Comparison of ENCODE assay signal across 2 cellular contexts in the genomic region with DNA sequence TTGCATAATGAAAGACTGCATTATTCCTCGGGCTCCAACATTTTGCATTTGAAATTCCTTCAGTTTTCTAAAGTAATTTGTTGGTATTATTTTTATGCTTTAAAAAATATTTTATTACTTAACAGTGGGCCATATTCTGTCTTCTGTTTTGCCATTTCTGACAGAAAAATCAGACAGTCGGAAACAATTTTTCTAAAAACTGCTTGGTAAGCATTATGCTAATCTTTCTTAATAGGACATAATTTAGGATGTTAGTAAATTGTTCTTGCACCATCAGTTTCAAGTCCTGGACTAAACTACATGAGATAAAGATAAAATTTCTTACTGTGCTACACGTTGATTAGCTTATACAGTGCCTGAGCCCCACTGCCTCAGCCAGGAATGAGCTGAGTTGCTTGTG.
TF ChIP-seq lines count a peak whose summit lies in the region.

No MANE protein-coding gene starts in this region.

TF ChIP-seq in IMR-90, 13 proteins besides CTCF, POLR2A, EP300 and RAD21:
- peak; percentile 92 for TF ChIP-seq MAFK (IDR thresholded peaks at IDR 0.05; ENCODE audit: low read depth, low read length)
- no peak for TF ChIP-seq RFX5 (IDR thresholded peaks at IDR 0.05; ENCODE audit: low read depth, low read length)
TF ChIP-seq in IMR-90: peak in this region for 1.

TF ChIP-seq in H1, 55 proteins besides CTCF, POLR2A, EP300 and RAD21:
- TF ChIP-seq MAFK (IDR thresholded peaks at IDR 0.05; ENCODE audit: low read depth, low read length): peak; percentile 58; the same call in 1 of the 2 replicates
- TF ChIP-seq SIN3A (conservative IDR thresholded peaks at IDR 0.05 in 1 of 2, IDR thresholded peaks at IDR 0.05 in 1 of 2; ENCODE audit: low read depth in 1 of 2, low read length in 2 of 2): no peak
- no peak for TF ChIP-seq CBX5 (IDR thresholded peaks at IDR 0.05; ENCODE audit: low read depth, low read length)
- no peak for TF ChIP-seq MAX (IDR thresholded peaks at IDR 0.05)
